In the genomic region with DNA sequence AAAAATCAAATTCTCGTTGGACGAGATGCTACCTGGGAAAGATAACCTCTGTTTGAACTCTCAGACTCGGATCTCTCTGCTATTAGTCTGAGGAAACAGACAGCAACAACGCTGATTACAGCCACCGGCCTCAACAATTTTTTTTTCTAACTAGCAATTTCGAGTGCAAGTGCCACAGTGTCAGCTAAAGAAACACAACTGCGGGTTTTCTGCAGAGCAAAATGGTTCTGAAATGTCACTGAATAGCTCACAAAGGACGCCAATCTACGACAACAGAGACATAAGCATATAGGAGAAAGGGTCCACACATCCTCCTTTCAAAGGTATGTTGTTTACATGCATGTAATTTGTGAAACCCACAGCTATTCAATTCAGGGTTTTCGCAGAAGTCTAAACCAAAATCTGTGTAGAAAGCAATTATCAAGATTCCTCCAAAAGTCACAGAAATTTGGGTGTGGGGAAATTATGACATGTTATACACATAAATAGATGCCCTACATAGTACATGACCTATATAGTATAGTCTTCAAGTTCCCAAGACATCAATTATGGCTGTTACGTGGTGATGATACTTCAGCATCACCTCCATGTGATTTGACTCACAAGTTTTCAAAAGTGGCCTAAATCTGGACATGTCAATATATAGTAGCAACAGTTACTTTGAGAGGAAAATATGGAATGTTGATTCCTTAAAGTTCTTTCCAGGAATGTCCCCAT, we compare ENCODE assay signal across 16 cellular contexts.
A peak's percentile ranks its signal among the peaks of the same experiment; 100 is the strongest.
DNase-seq lines count a peak whose midpoint lies in the region; ATAC-seq and TF ChIP-seq lines count a peak whose summit lies in the region.
"Had no signal": no experiment of that assay in that cellular context is flagged by ENCODE, and none has a peak within 500 bp of the region (broad histone marks: within the 10 kb centered on the region; RNA-seq: fewer than 3 reads in every experiment).

No MANE protein-coding gene starts in this region.

- no peaks in the 10 kb centered on the region for H3K4me1 ChIP-seq in testis
- H3K4me1 ChIP-seq: parathyroid adenoma, upper lobe of left lung had no signal

- WGBS in testis, 2 donors = 77 to 80% methylated on average over 11 of the region's 11 CpGs

- H3K4me3 ChIP-seq in testis = no peak overlapping the region
- H3K4me3 ChIP-seq: upper lobe of left lung had no signal

- peaks cover 13% of the 10 kb centered on the region for H3K36me3 Mint-ChIP-seq in activated T-helper 2 cell treated with anti-CD3 and anti-CD28 coated beads, Interferon-gamma antibody, Interleukin-2, Interleukin-4, amounts not matched to agents 10 μg/mL and 5 μg/mL and 100 μg/mL, durations not matched to agents 14 hours and 24 hours and 36 hours (ENCODE audit: low read depth)
- no peaks in the 10 kb centered on the region for H3K36me3 Mint-ChIP-seq in natural killer cell treated with Interleukin-12 subunit alpha and Interleukin-12 subunit beta and Interleukin-15 and Interleukin-18, amount 100 ng/mL, for 72 hours
- no peaks in the 10 kb centered on the region for H3K36me3 Mint-ChIP-seq in osteocyte (ENCODE audit: unreplicated experiment)

- H3K27me3 ChIP-seq in testis = no peaks in the 10 kb centered on the region
- H3K27me3 ChIP-seq: upper lobe of left lung had no signal

- TF ChIP-seq POLR2A in testis (IDR thresholded peaks at IDR 0.05) = no peak

- no peak for DNase-seq in activated CD4-positive, CD25-positive, alpha-beta regulatory T cell (lab: John Stamatoyannopoulos, UW)
- DNase-seq in NCI-H2081 treated with DMSO at 0.1 percent for 48 hours (lab: John Stamatoyannopoulos, UW) (peak; percentile 40), osteocyte (ENCODE audit: extremely low spot score, unreplicated experiment) (no peak), testis (no peak)
- no peak for DNase-seq in activated T-helper 2 cell treated with anti-CD3 and anti-CD28 coated beads, Interferon-gamma antibody, Interleukin-2, Interleukin-4, amounts not matched to agents 10 μg/mL and 5 μg/mL and 100 μg/mL, durations not matched to agents 14 hours and 24 hours and 36 hours (ENCODE audit: low spot score)
- no peak for DNase-seq in natural killer cell treated with Interleukin-12 subunit alpha and Interleukin-12 subunit beta and Interleukin-15 and Interleukin-18, amount 100 ng/mL, for 72 hours (ENCODE audit: low spot score)
- DNase-seq: ACHN; DMS153; NCI-H2029; NK-92 treated with Interleukin-12 subunit alpha and Interleukin-12 subunit beta, amount 100 ng/mL, for 24 hours; SK-N-SH; upper lobe of left lung had no signal

- no peaks in the 10 kb centered on the region for H3K27me3 Mint-ChIP-seq in activated T-helper 2 cell treated with anti-CD3 and anti-CD28 coated beads, Interferon-gamma antibody, Interleukin-2, Interleukin-4, amounts not matched to agents 10 μg/mL and 5 μg/mL and 100 μg/mL, durations not matched to agents 14 hours and 24 hours and 36 hours (ENCODE audit: low read depth)
- no peaks in the 10 kb centered on the region for H3K27me3 Mint-ChIP-seq in natural killer cell treated with Interleukin-12 subunit alpha and Interleukin-12 subunit beta and Interleukin-15 and Interleukin-18, amount 100 ng/mL, for 72 hours
- H3K27me3 Mint-ChIP-seq in osteocyte (ENCODE audit: unreplicated experiment) = peaks cover 80% of the 10 kb centered on the region

- H3K27ac Mint-ChIP-seq in activated T-helper 2 cell treated with anti-CD3 and anti-CD28 coated beads, Interferon-gamma antibody, Interleukin-2, Interleukin-4, amounts not matched to agents 10 μg/mL and 5 μg/mL and 100 μg/mL, durations not matched to agents 14 hours and 24 hours and 36 hours = peak overlapping the region; percentile 90
- peak overlapping the region; percentile 96 to 99 for H3K27ac Mint-ChIP-seq in natural killer cell treated with Interleukin-12 subunit alpha and Interleukin-12 subunit beta and Interleukin-15 and Interleukin-18, amount 100 ng/mL, for 72 hours
- no peak overlapping the region for H3K27ac Mint-ChIP-seq in osteocyte (ENCODE audit: unreplicated experiment)

- ATAC-seq in activated CD4-positive, CD25-positive, alpha-beta regulatory T cell treated with anti-CD3 and anti-CD28 coated beads, Interleukin-2, amount 50 U/mL, for 24 hours = peak; percentile 29 to 31
- ATAC-seq in natural killer cell treated with Interleukin-12 subunit alpha and Interleukin-12 subunit beta and Interleukin-15 and Interleukin-18, amount 100 ng/mL, for 72 hours = peak in 1 of 2 donors; percentile 62
- ATAC-seq in HG02623 (IDR thresholded peaks at IDR 0.05; ENCODE audit: unreplicated experiment) = no peak

- H3K36me3 ChIP-seq in testis (ENCODE audit: low read depth, missing control alignments) = no peaks in the 10 kb centered on the region
- H3K36me3 ChIP-seq: upper lobe of left lung had no signal

- H3K9me3 ChIP-seq in testis = no peaks in the 10 kb centered on the region
- H3K9me3 ChIP-seq: SK-N-SH, upper lobe of left lung had no signal

- H3K4me3 Mint-ChIP-seq in activated T-helper 2 cell treated with anti-CD3 and anti-CD28 coated beads, Interferon-gamma antibody, Interleukin-2, Interleukin-4, amounts not matched to agents 10 μg/mL and 5 μg/mL and 100 μg/mL, durations not matched to agents 14 hours and 24 hours and 36 hours (ENCODE audit: low read depth) = peak overlapping the region; percentile 69
- H3K4me3 Mint-ChIP-seq in natural killer cell treated with Interleukin-12 subunit alpha and Interleukin-12 subunit beta and Interleukin-15 and Interleukin-18, amount 100 ng/mL, for 72 hours = peak overlapping the region; percentile 90
- H3K4me3 Mint-ChIP-seq in osteocyte (ENCODE audit: unreplicated experiment) = no peak overlapping the region

- H3K9me3 Mint-ChIP-seq in activated T-helper 2 cell treated with anti-CD3 and anti-CD28 coated beads, Interferon-gamma antibody, Interleukin-2, Interleukin-4, amounts not matched to agents 10 μg/mL and 5 μg/mL and 100 μg/mL, durations not matched to agents 14 hours and 24 hours and 36 hours = no peaks in the 10 kb centered on the region
- no peaks in the 10 kb centered on the region for H3K9me3 Mint-ChIP-seq in natural killer cell treated with Interleukin-12 subunit alpha and Interleukin-12 subunit beta and Interleukin-15 and Interleukin-18, amount 100 ng/mL, for 72 hours
- no peaks in the 10 kb centered on the region for H3K9me3 Mint-ChIP-seq in osteocyte (ENCODE audit: unreplicated experiment)
- H3K9me3 Mint-ChIP-seq: dendritic cell treated with granulocyte-macrophage colony-stimulating factor and Interleukin-4, amounts not matched to agents 40 ng/mL and 50 ng/mL, for 4 days had no signal

- intact Hi-C loops in activated T-helper 2 cell treated with anti-CD3 and anti-CD28 coated beads, Interferon-gamma antibody, Interleukin-2, Interleukin-4, amounts not matched to agents 10 μg/mL and 5 μg/mL and 100 μg/mL, durations not matched to agents 14 hours and 24 hours and 36 hours (cut with micrococcal nuclease) = no loop called here
- intact Hi-C loops in testis (cut with DNase I; ENCODE audit: low total_unique reads) = no loop called here

- TF ChIP-seq CTCF in osteocyte (IDR thresholded peaks at IDR 0.05) (no peak), testis (IDR thresholded peaks at IDR 0.05) (no peak)

- H3K27ac ChIP-seq in testis = no peak overlapping the region
- H3K27ac ChIP-seq: parathyroid adenoma had no signal

- H3K4me1 Mint-ChIP-seq in activated T-helper 2 cell treated with anti-CD3 and anti-CD28 coated beads, Interferon-gamma antibody, Interleukin-2, Interleukin-4, amounts not matched to agents 10 μg/mL and 5 μg/mL and 100 μg/mL, durations not matched to agents 14 hours and 24 hours and 36 hours (ENCODE audit: low read depth) = peaks cover 44% of the 10 kb centered on the region
- peaks cover 33 to 44% of the 10 kb centered on the region in 2 donors for H3K4me1 Mint-ChIP-seq in natural killer cell treated with Interleukin-12 subunit alpha and Interleukin-12 subunit beta and Interleukin-15 and Interleukin-18, amount 100 ng/mL, for 72 hours (ENCODE audit: low read depth in 2 of 2)
- H3K4me1 Mint-ChIP-seq in osteocyte (ENCODE audit: unreplicated experiment) = no peaks in the 10 kb centered on the region
